ENCODE assay signal across 11 cellular contexts in the genomic region with DNA sequence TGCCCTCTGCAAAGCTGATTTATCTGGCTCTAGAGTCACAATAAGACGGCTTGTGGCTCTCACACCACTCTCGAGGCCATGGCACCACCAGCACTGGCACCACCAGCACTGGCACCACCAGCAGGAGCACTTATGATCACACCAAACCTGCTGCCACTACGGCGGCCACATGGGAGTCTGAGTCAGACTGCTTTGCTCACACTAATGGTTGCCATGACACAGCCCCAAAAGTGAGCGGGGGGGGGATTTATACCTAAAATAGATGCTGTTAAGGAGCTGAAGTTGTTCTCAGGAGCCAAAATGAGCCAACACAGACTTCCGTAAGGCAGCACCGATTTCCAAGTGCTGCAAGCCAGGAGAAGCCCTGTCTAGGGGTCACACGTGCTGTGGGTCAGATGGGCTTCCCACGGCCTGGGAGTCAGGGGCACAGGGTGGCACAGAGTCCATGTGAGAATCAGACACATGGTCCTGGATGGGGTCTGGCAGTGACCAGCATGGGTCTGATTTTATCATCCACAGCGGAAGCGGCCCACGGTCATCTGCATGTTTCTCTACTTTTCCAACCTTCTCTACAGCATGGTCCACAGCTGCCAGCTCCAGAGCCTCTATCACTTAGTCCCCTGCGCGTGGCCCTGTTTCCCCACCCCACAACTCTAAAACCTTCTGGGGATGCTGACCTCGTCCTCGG. TPM values are rescaled to one million over a fixed set of nuclear protein-coding genes. Genes with fewer than 3 reads are reported as not detected.
DNase-seq lines count a peak whose midpoint lies in the region; ATAC-seq, FAIRE-seq and TF ChIP-seq lines count a peak whose summit lies in the region.
"Had no signal": no experiment of that assay in that cellular context is flagged by ENCODE, and none has a peak within 500 bp of the region (broad histone marks: within the 10 kb centered on the region; RNA-seq: fewer than 3 reads in every experiment).

No MANE protein-coding gene starts in this region.

- no TSS peak for BruUV-seq in K562 (replicated peaks; lab: Mats Ljungman, UMichigan)

- H3K27me3 ChIP-seq in K562 (ENCODE audit: control insufficient read depth in 2 of 2, insufficient read depth in 2 of 2, low read length in 2 of 2) (peaks cover 26 to 74% of the 10 kb centered on the region in 2 experiments), upper lobe of right lung (no peaks in the 10 kb centered on the region), hepatocyte (no peaks in the 10 kb centered on the region)
- no peaks in the 10 kb centered on the region for H3K27me3 ChIP-seq in naive thymus-derived CD4-positive, alpha-beta T cell (ENCODE audit: control insufficient read depth in 2 of 2, insufficient read depth in 2 of 2, low read length in 2 of 2)
- H3K27me3 ChIP-seq: BLaER1, tibial nerve had no signal

- TF ChIP-seq POLR2A in K562 (conservative IDR thresholded peaks at IDR 0.05), result no peak

- H3K4me2 ChIP-seq in K562 (ENCODE audit: insufficient read depth, low read length) (no peak overlapping the region), hepatocyte (no peak overlapping the region)
- H3K4me2 ChIP-seq: BLaER1 had no signal

- TF ChIP-seq RAD21 in K562 (CRISPR knock-in tag; conservative IDR thresholded peaks at IDR 0.05 in 1 of 2, IDR thresholded peaks at IDR 0.05 in 1 of 2), result no peak

- no peaks in the 10 kb centered on the region for H3K9me1 ChIP-seq in K562 (ENCODE audit: control insufficient read depth, insufficient read depth, low read length)

- H3K79me2 ChIP-seq in K562 (ENCODE audit: control insufficient read depth, insufficient read depth, low read length) (no peaks in the 10 kb centered on the region), hepatocyte (peaks cover 97% of the 10 kb centered on the region)

- H3K27ac ChIP-seq in K562 (ENCODE audit: extremely low read depth, low read depth, low read length), result no peak overlapping the region
- H3K27ac ChIP-seq in naive thymus-derived CD4-positive, alpha-beta T cell (ENCODE audit: low read depth, low read length), result no peak overlapping the region
- H3K27ac ChIP-seq in upper lobe of right lung, result no peak overlapping the region
- no peak overlapping the region for H3K27ac ChIP-seq in hepatocyte
- H3K27ac ChIP-seq: BLaER1 had no signal

- H4K20me1 ChIP-seq in K562 (replicated peaks; ENCODE audit: control insufficient read depth, insufficient read depth, low read length), result 0 out of 2 replicates have a peak, but pooled peaks cover 3% of the 10 kb centered on the region
- H4K20me1 ChIP-seq in hepatocyte (ENCODE audit: insufficient read depth, poor library complexity, severe bottlenecking), result peaks cover 50% of the 10 kb centered on the region

- 7% methylated on average over 16 of the region's 16 CpGs for WGBS in K562 (ENCODE audit: insufficient coverage, low coverage, missing lambda C conversion rate)
- WGBS in hepatocyte (ENCODE audit: low lambda C conversion rate, missing lambda C conversion rate), result 95% methylated on average over 16 of the region's 16 CpGs

- in situ Hi-C loops in K562 (cut with MboI), result no loop called here

- H3K9me3 ChIP-seq in K562 (replicated peaks; ENCODE audit: control insufficient read depth, insufficient read depth, low read depth, low read length) (no peaks in the 10 kb centered on the region; the same call in 1 of the 2 replicates), upper lobe of right lung (no peaks in the 10 kb centered on the region), hepatocyte (ENCODE audit: low read depth) (no peaks in the 10 kb centered on the region)
- H3K9me3 ChIP-seq in naive thymus-derived CD4-positive, alpha-beta T cell (ENCODE audit: control insufficient read depth in 2 of 3, low read length in 3 of 3), result peaks cover 0 to 14% (median 7%) of the 10 kb centered on the region in 3 experiments

- intact Hi-C loops in activated naive CD4-positive, alpha-beta T cell treated with anti-CD3 and anti-CD28 coated beads for 36 hours (cut with micrococcal nuclease), result no loop called here
- intact Hi-C loops in K562 (cut with micrococcal nuclease) (no loop called here), upper lobe of right lung (cut with DNase I) (no loop called here)
- intact Hi-C loops in naive thymus-derived CD4-positive, alpha-beta T cell (cut with micrococcal nuclease), result no loop called here

- H3K4me1 ChIP-seq in K562 (replicated peaks in 1 of 2; ENCODE audit: control insufficient read depth in 2 of 2, insufficient read depth in 2 of 2, low read length in 2 of 2) (peaks cover 0 to 3% of the 10 kb centered on the region in 2 experiments; a peak in 1 of 5 replicates), upper lobe of right lung (no peaks in the 10 kb centered on the region), hepatocyte (ENCODE audit: insufficient read depth) (no peaks in the 10 kb centered on the region)
- H3K4me1 ChIP-seq in naive thymus-derived CD4-positive, alpha-beta T cell (ENCODE audit: control insufficient read depth in 2 of 2, insufficient read depth in 2 of 2, low read length in 2 of 2), result peaks cover 19 to 22% of the 10 kb centered on the region in 2 donors

- H3K4me1 Mint-ChIP-seq in activated naive CD4-positive, alpha-beta T cell treated with anti-CD3 and anti-CD28 coated beads for 36 hours (ENCODE audit: low read depth), result peaks cover 64% of the 10 kb centered on the region
- peaks cover 40 to 73% (median 65%) of the 10 kb centered on the region in 7 donors for H3K4me1 Mint-ChIP-seq in naive thymus-derived CD4-positive, alpha-beta T cell
- H3K4me1 Mint-ChIP-seq in immature natural killer cell, result peaks cover 45 to 50% of the 10 kb centered on the region in 2 donors

- H3K36me3 Mint-ChIP-seq in activated naive CD4-positive, alpha-beta T cell treated with anti-CD3 and anti-CD28 coated beads for 36 hours (ENCODE audit: low read depth), result peaks cover 32% of the 10 kb centered on the region
- peaks cover 27 to 49% (median 33%) of the 10 kb centered on the region in 5 donors for H3K36me3 Mint-ChIP-seq in naive thymus-derived CD4-positive, alpha-beta T cell
- peaks cover 13 to 20% (median 17%) of the 10 kb centered on the region in 3 donors for H3K36me3 Mint-ChIP-seq in immature natural killer cell

- peaks cover 15% of the 10 kb centered on the region for H3K9me3 Mint-ChIP-seq in activated naive CD4-positive, alpha-beta T cell treated with anti-CD3 and anti-CD28 coated beads for 36 hours
- H3K9me3 Mint-ChIP-seq in naive thymus-derived CD4-positive, alpha-beta T cell, result peaks cover 0 to 25% (median 13%) of the 10 kb centered on the region in 11 donors
- H3K9me3 Mint-ChIP-seq in immature natural killer cell, result peaks cover 0 to 14% (median 8%) of the 10 kb centered on the region in 6 donors

- H3K4me3 Mint-ChIP-seq in activated naive CD4-positive, alpha-beta T cell treated with anti-CD3 and anti-CD28 coated beads for 36 hours, result no peak overlapping the region
- H3K4me3 Mint-ChIP-seq in naive thymus-derived CD4-positive, alpha-beta T cell, result no peak overlapping the region
- peak overlapping the region in 2 of 5 donors; percentile 2 to 6 for H3K4me3 Mint-ChIP-seq in immature natural killer cell

- H3K9me2 ChIP-seq in hepatocyte (replicated peaks; ENCODE audit: insufficient read depth), result no peaks in the 10 kb centered on the region

- FAIRE-seq in K562 (lab: Jason Lieb, UNC), result no peak

- H3K27ac Mint-ChIP-seq in activated naive CD4-positive, alpha-beta T cell treated with anti-CD3 and anti-CD28 coated beads for 36 hours, result no peak overlapping the region
- peak overlapping the region in 5 of 9 donors; percentile 25 to 83 (median 54) for H3K27ac Mint-ChIP-seq in naive thymus-derived CD4-positive, alpha-beta T cell
- H3K27ac Mint-ChIP-seq in immature natural killer cell, result peak overlapping the region in 1 of 6 donors; percentile 37

- TF ChIP-seq CTCF in K562 (IDR thresholded peaks at IDR 0.05 in 2 of 3, conservative IDR thresholded peaks at IDR 0.05 in 1 of 3; ENCODE audit: insufficient read depth in 2 of 3, low read depth in 1 of 3, low read length in 3 of 3), result no peak
- no peak for TF ChIP-seq CTCF in upper lobe of right lung (IDR thresholded peaks at IDR 0.05)
- TF ChIP-seq CTCF in hepatocyte (IDR thresholded peaks at IDR 0.05; ENCODE audit: poor library complexity), result no peak

- CTCF ChIA-PET in activated naive CD4-positive, alpha-beta T cell treated with anti-CD3 and anti-CD28 coated beads for 36 hours (lab: Charles Lee), result interaction anchor here (0.9 to 3.9 kb wide), 5 partner anchors 11 to 37 kb away, joined by 3 to 19 read pairs (median 6); no protein-coding TSS in a partner anchor
- CTCF ChIA-PET in K562 (lab: Yijun Ruan, JAX; ENCODE audit: low intra/inter-chr PET ratio), result no interaction called here
- CTCF ChIA-PET in naive thymus-derived CD4-positive, alpha-beta T cell (lab: Charles Lee), result interaction anchor here (0.7 kb wide), 1 partner anchor 12 kb away, joined by 3 read pairs; no protein-coding TSS in a partner anchor

- ATAC-seq in K562 (no peak), upper lobe of right lung (peak; percentile 6)
- ATAC-seq in naive thymus-derived CD4-positive, alpha-beta T cell, result no peak

- peak; percentile 59 for DNase-seq in activated naive CD4-positive, alpha-beta T cell treated with anti-CD3 and anti-CD28 coated beads for 36 hours
- no peak for DNase-seq in activated naive CD4-positive, alpha-beta T cell (lab: John Stamatoyannopoulos, UW)
- DNase-seq in K562 (ENCODE audit: extremely low read depth in 1 of 4, low spot score in 3 of 4) (no peak), upper lobe of right lung (no peak), hepatocyte (ENCODE audit: low spot score) (no peak), KG1 (lab: John Stamatoyannopoulos, UW) (no peak), immature natural killer cell (no peak)
- DNase-seq in naive thymus-derived CD4-positive, alpha-beta T cell, result no peak
- DNase-seq: NCI-H524 had no signal

- TF ChIP-seq EP300 in K562 (IDR thresholded peaks at IDR 0.05; ENCODE audit: low read length), result no peak

- H3K9ac ChIP-seq in K562 (ENCODE audit: insufficient read depth in 1 of 2, low read depth in 2 of 2, low read length in 2 of 2), result no peak overlapping the region
- H3K9ac ChIP-seq: BLaER1 had no signal

- H3K36me3 ChIP-seq in K562 (ENCODE audit: control insufficient read depth, insufficient read depth, low read length) (no peaks in the 10 kb centered on the region), upper lobe of right lung (no peaks in the 10 kb centered on the region), hepatocyte (replicated peaks; ENCODE audit: insufficient read depth, low read depth) (no peaks in the 10 kb centered on the region)
- H3K36me3 ChIP-seq in naive thymus-derived CD4-positive, alpha-beta T cell (ENCODE audit: control insufficient read depth in 2 of 3, insufficient read depth in 3 of 3, low read length in 3 of 3), result peaks cover 0 to 16% (median 0%) of the 10 kb centered on the region in 3 experiments

- H3K27me3 Mint-ChIP-seq in activated naive CD4-positive, alpha-beta T cell treated with anti-CD3 and anti-CD28 coated beads for 36 hours (ENCODE audit: low read depth), result no peaks in the 10 kb centered on the region
- H3K27me3 Mint-ChIP-seq in naive thymus-derived CD4-positive, alpha-beta T cell, result no peaks in the 10 kb centered on the region
- peaks cover 0 to 3% (median 2%) of the 10 kb centered on the region in 3 donors for H3K27me3 Mint-ChIP-seq in immature natural killer cell (ENCODE audit: low read depth in 3 of 3)

- H2AFZ ChIP-seq in K562 (ENCODE audit: low read depth, low read length) (no peak overlapping the region), hepatocyte (no peak overlapping the region)

- POLR2A ChIA-PET in K562 (lab: Yijun Ruan, JAX), result no interaction called here
- POLR2A ChIA-PET in naive thymus-derived CD4-positive, alpha-beta T cell (lab: Charles Lee), result interaction anchor here (0.7 kb wide), 2 partner anchors 60 to 351 kb away, joined by 3 read pairs; no protein-coding TSS in a partner anchor

- no peak overlapping the region for H3K4me3 ChIP-seq in K562
- H3K4me3 ChIP-seq in naive thymus-derived CD4-positive, alpha-beta T cell (ENCODE audit: low read length), result no peak overlapping the region
- H3K4me3 ChIP-seq in upper lobe of right lung, result no peak overlapping the region
- H3K4me3 ChIP-seq in hepatocyte, result no peak overlapping the region
- H3K4me3 ChIP-seq: BLaER1, tibial nerve had no signal

RNA-seq across cellular contexts. Expression of gene DNMT3A, which starts 16.7 kb away (rescaled TPM):
- total RNA-seq in activated naive CD4-positive, alpha-beta T cell treated with anti-CD3 and anti-CD28 coated beads for 36 hours, result 10 to 100 TPM; 53.0 to 53.5 TPM
- total RNA-seq in K562 (2011; cell fraction: chromatin; rRNA removed; ENCODE audit: low replicate concordance), result 17.3 and 36.0 TPM in 2 replicates
- total RNA-seq in K562 (2011; cell fraction: nucleolus; rRNA removed), result 20.7 and 22.2 TPM in 2 replicates
- total RNA-seq in K562 (2011; cell fraction: nucleoplasm; rRNA removed), result 15.0 and 23.5 TPM in 2 replicates
- total RNA-seq in K562 (2014; rRNA removed) (6.3 and 7.0 TPM in 2 replicates), K562 (2014; rRNA removed; fragmentation: Illumina TruSeq; extraction: Trizol) (3.7 and 4.4 TPM in 2 replicates), K562 (2015; rRNA removed; fragmentation: Illumina TruSeq; extraction: Trizol) (4.5 and 5.0 TPM in 2 replicates), K562 (2021) (13.5 and 16.0 TPM in 2 replicates), upper lobe of right lung (31.3 TPM), hepatocyte (43.8 and 49.5 TPM in 2 replicates)
- polyA plus RNA-seq in K562 (2011; rRNA removed) (4.6 and 4.8 TPM in 2 replicates), K562 (2014; fragmentation: Illumina TruSeq; extraction: Trizol) (5.9 and 6.1 TPM in 2 replicates), K562 (2014; fragmentation: Nextera tagmentation; extraction: Ambion mirVana) (1 to 10 TPM; 3.0 to 8.7 TPM), K562 (2014; rRNA removed) (6.2 and 9.4 TPM in 2 replicates), hepatocyte (27.9 and 28.3 TPM in 2 replicates), immature natural killer cell (10 to 100 TPM in 1 of 3 donors, 1 to 10 TPM in 2; 9.4 to 15.9 (median 9.9) TPM)
- polyA plus RNA-seq in K562 (2011; cell fraction: cytosol; rRNA removed), result 5.2 TPM in 2 replicates
- 13.6 and 23.1 TPM in 2 replicates for polyA plus RNA-seq in K562 (2011; cell fraction: nucleus; rRNA removed)
- polyA plus RNA-seq in K562 (2012), result 7.3 and 8.9 TPM in 2 replicates
- 7.9 and 9.0 TPM in 2 replicates for polyA minus RNA-seq in K562 (2011; rRNA and poly(A)+ RNA removed)
- polyA minus RNA-seq in K562 (2011; cell fraction: cytosol; rRNA and poly(A)+ RNA removed), result 10.6 and 17.4 TPM in 2 replicates
- 9.6 and 10.0 TPM in 2 replicates for polyA minus RNA-seq in K562 (2011; cell fraction: nucleus; rRNA and poly(A)+ RNA removed)
- 100 to 1,000 TPM in 3 of 5 experiments, 10 to 100 TPM in 2; 78.9 to 117 (median 106) TPM for total RNA-seq in naive thymus-derived CD4-positive, alpha-beta T cell
- polyA plus RNA-seq in naive thymus-derived CD4-positive, alpha-beta T cell, result 10 to 100 TPM; 19.4 to 29.0 TPM
